ENCODE assay signal across 1 cellular context in the genomic region with DNA sequence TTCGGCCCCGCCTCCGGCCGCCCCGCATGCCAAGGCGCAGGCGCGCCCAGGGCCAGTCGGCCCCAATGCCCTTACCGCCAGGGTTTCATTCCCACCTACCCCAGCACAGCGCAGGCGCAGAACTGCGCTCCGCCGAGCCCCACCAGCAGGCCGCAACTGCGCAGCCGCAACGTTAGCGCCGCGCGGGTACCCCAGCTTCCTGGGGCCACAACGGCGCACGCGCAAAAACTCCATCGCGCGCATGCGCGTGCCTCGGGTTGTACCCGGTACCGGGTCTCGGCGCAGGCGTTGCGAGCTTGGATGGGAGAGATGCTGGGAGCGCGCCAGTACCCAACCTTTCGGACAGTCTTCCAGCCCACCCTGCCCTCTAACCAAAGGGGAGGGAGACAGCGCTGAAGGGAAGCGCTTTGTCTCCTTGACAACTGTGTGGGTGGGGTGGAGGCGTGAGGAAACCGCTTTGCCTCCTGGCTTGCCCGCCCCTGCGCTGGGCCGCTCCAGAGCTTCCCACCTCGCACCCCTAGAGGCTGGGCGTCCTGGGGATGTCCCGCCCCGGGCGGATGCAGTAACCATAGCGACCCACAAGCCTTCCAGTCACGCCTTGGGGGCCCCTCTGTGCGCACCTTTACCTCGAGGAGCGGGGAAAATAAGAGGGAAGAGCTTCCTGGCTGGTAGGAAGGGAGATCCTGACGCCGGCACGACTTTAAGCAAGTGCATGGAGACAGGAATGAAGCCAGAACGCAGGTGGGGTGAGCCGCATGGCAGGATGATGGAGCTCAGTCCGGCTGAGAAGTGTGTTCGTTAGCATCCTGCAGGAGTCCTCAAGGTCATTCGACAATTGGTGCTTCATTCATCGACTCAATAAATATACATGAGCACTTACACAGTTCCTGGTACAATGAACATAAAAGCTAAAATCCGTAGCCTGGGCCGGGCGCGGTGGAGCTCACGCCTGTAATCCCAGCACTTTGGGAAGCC.
A peak's percentile ranks its signal among the peaks of the same experiment; 100 is the strongest.
TF ChIP-seq lines count a peak whose summit lies in the region.

No MANE protein-coding gene starts in this region.

TF ChIP-seq in K562, 482 proteins besides CTCF, POLR2A, EP300 and RAD21 (continued from another document and continues in another):
- TF ChIP-seq, protein P1, sequence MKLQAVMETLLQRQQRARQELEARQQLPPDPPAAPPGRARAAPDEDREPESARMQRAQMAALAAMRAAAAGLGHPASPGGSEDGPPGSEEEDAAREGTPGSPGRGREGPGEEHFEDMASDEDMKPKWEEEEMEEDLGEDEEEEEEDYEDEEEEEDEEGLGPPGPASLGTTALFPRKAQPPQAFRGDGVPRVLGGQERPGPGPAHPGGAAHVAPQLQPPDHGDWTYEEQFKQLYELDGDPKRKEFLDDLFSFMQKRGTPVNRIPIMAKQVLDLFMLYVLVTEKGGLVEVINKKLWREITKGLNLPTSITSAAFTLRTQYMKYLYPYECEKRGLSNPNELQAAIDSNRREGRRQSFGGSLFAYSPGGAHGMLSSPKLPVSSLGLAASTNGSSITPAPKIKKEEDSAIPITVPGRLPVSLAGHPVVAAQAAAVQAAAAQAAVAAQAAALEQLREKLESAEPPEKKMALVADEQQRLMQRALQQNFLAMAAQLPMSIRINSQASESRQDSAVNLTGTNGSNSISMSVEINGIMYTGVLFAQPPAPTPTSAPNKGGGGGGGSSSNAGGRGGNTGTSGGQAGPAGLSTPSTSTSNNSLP (IDR thresholded peaks at IDR 0.05; ENCODE audit: borderline replicate concordance, low read depth, low read length): no peak
- TF ChIP-seq, protein P2, sequence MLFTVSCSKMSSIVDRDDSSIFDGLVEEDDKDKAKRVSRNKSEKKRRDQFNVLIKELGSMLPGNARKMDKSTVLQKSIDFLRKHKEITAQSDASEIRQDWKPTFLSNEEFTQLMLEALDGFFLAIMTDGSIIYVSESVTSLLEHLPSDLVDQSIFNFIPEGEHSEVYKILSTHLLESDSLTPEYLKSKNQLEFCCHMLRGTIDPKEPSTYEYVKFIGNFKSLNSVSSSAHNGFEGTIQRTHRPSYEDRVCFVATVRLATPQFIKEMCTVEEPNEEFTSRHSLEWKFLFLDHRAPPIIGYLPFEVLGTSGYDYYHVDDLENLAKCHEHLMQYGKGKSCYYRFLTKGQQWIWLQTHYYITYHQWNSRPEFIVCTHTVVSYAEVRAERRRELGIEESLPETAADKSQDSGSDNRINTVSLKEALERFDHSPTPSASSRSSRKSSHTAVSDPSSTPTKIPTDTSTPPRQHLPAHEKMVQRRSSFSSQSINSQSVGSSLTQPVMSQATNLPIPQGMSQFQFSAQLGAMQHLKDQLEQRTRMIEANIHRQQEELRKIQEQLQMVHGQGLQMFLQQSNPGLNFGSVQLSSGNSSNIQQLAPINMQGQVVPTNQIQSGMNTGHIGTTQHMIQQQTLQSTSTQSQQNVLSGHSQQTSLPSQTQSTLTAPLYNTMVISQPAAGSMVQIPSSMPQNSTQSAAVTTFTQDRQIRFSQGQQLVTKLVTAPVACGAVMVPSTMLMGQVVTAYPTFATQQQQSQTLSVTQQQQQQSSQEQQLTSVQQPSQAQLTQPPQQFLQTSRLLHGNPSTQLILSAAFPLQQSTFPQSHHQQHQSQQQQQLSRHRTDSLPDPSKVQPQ (CRISPR knock-in tag; IDR thresholded peaks at IDR 0.05; ENCODE audit: borderline replicate concordance): no peak
- 0 out of 2 replicates have a peak, but pooled peaks have one; percentile 14 for TF ChIP-seq TEAD4 (IDR thresholded peaks at IDR 0.05; ENCODE audit: low read length)
- TF ChIP-seq TEAD4 (CRISPR knock-in tag; IDR thresholded peaks at IDR 0.05; ENCODE audit: borderline replicate concordance): no peak
- TF ChIP-seq, protein P3, sequence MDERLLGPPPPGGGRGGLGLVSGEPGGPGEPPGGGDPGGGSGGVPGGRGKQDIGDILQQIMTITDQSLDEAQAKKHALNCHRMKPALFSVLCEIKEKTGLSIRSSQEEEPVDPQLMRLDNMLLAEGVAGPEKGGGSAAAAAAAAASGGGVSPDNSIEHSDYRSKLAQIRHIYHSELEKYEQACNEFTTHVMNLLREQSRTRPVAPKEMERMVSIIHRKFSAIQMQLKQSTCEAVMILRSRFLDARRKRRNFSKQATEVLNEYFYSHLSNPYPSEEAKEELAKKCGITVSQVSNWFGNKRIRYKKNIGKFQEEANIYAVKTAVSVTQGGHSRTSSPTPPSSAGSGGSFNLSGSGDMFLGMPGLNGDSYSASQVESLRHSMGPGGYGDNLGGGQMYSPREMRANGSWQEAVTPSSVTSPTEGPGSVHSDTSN (CRISPR knock-in tag; IDR thresholded peaks at IDR 0.05; ENCODE audit: low read depth): no peak
- TF ChIP-seq, protein P3 (tag; conservative IDR thresholded peaks at IDR 0.05; ENCODE audit: low read depth): no peak
- TF ChIP-seq, protein P4, sequence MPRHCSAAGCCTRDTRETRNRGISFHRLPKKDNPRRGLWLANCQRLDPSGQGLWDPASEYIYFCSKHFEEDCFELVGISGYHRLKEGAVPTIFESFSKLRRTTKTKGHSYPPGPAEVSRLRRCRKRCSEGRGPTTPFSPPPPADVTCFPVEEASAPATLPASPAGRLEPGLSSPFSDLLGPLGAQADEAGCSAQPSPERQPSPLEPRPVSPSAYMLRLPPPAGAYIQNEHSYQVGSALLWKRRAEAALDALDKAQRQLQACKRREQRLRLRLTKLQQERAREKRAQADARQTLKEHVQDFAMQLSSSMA (CRISPR knock-in tag; IDR thresholded peaks at IDR 0.05): no peak
- no peak for TF ChIP-seq ZSCAN29 (IDR thresholded peaks at IDR 0.05)
- TF ChIP-seq, protein P5, sequence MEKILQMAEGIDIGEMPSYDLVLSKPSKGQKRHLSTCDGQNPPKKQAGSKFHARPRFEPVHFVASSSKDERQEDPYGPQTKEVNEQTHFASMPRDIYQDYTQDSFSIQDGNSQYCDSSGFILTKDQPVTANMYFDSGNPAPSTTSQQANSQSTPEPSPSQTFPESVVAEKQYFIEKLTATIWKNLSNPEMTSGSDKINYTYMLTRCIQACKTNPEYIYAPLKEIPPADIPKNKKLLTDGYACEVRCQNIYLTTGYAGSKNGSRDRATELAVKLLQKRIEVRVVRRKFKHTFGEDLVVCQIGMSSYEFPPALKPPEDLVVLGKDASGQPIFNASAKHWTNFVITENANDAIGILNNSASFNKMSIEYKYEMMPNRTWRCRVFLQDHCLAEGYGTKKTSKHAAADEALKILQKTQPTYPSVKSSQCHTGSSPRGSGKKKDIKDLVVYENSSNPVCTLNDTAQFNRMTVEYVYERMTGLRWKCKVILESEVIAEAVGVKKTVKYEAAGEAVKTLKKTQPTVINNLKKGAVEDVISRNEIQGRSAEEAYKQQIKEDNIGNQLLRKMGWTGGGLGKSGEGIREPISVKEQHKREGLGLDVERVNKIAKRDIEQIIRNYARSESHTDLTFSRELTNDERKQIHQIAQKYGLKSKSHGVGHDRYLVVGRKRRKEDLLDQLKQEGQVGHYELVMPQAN (IDR thresholded peaks at IDR 0.05; ENCODE audit: borderline replicate concordance): no peak
- TF ChIP-seq NCOA4 (IDR thresholded peaks at IDR 0.05; ENCODE audit: partially characterized antibody): no peak
- TF ChIP-seq STAT5B (CRISPR knock-in tag; IDR thresholded peaks at IDR 0.05): no peak
- TF ChIP-seq NFXL1 (CRISPR knock-in tag; IDR thresholded peaks at IDR 0.05): no peak
- TF ChIP-seq, protein P6, sequence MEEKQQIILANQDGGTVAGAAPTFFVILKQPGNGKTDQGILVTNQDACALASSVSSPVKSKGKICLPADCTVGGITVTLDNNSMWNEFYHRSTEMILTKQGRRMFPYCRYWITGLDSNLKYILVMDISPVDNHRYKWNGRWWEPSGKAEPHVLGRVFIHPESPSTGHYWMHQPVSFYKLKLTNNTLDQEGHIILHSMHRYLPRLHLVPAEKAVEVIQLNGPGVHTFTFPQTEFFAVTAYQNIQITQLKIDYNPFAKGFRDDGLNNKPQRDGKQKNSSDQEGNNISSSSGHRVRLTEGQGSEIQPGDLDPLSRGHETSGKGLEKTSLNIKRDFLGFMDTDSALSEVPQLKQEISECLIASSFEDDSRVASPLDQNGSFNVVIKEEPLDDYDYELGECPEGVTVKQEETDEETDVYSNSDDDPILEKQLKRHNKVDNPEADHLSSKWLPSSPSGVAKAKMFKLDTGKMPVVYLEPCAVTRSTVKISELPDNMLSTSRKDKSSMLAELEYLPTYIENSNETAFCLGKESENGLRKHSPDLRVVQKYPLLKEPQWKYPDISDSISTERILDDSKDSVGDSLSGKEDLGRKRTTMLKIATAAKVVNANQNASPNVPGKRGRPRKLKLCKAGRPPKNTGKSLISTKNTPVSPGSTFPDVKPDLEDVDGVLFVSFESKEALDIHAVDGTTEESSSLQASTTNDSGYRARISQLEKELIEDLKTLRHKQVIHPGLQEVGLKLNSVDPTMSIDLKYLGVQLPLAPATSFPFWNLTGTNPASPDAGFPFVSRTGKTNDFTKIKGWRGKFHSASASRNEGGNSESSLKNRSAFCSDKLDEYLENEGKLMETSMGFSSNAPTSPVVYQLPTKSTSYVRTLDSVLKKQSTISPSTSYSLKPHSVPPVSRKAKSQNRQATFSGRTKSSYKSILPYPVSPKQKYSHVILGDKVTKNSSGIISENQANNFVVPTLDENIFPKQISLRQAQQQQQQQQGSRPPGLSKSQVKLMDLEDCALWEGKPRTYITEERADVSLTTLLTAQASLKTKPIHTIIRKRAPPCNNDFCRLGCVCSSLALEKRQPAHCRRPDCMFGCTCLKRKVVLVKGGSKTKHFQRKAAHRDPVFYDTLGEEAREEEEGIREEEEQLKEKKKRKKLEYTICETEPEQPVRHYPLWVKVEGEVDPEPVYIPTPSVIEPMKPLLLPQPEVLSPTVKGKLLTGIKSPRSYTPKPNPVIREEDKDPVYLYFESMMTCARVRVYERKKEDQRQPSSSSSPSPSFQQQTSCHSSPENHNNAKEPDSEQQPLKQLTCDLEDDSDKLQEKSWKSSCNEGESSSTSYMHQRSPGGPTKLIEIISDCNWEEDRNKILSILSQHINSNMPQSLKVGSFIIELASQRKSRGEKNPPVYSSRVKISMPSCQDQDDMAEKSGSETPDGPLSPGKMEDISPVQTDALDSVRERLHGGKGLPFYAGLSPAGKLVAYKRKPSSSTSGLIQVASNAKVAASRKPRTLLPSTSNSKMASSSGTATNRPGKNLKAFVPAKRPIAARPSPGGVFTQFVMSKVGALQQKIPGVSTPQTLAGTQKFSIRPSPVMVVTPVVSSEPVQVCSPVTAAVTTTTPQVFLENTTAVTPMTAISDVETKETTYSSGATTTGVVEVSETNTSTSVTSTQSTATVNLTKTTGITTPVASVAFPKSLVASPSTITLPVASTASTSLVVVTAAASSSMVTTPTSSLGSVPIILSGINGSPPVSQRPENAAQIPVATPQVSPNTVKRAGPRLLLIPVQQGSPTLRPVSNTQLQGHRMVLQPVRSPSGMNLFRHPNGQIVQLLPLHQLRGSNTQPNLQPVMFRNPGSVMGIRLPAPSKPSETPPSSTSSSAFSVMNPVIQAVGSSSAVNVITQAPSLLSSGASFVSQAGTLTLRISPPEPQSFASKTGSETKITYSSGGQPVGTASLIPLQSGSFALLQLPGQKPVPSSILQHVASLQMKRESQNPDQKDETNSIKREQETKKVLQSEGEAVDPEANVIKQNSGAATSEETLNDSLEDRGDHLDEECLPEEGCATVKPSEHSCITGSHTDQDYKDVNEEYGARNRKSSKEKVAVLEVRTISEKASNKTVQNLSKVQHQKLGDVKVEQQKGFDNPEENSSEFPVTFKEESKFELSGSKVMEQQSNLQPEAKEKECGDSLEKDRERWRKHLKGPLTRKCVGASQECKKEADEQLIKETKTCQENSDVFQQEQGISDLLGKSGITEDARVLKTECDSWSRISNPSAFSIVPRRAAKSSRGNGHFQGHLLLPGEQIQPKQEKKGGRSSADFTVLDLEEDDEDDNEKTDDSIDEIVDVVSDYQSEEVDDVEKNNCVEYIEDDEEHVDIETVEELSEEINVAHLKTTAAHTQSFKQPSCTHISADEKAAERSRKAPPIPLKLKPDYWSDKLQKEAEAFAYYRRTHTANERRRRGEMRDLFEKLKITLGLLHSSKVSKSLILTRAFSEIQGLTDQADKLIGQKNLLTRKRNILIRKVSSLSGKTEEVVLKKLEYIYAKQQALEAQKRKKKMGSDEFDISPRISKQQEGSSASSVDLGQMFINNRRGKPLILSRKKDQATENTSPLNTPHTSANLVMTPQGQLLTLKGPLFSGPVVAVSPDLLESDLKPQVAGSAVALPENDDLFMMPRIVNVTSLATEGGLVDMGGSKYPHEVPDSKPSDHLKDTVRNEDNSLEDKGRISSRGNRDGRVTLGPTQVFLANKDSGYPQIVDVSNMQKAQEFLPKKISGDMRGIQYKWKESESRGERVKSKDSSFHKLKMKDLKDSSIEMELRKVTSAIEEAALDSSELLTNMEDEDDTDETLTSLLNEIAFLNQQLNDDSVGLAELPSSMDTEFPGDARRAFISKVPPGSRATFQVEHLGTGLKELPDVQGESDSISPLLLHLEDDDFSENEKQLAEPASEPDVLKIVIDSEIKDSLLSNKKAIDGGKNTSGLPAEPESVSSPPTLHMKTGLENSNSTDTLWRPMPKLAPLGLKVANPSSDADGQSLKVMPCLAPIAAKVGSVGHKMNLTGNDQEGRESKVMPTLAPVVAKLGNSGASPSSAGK (IDR thresholded peaks at IDR 0.05): no peak
- no peak for TF ChIP-seq SRSF1 (IDR thresholded peaks at IDR 0.05; ENCODE audit: low read depth, low read length)
- TF ChIP-seq ILK (tag; IDR thresholded peaks at IDR 0.05; ENCODE audit: borderline replicate concordance, low read depth): no peak
- 0 out of 2 replicates have a peak, but pooled peaks have one; percentile 76 for TF ChIP-seq ZFPM2 (CRISPR knock-in tag; IDR thresholded peaks at IDR 0.05)
- 0 out of 2 replicates have a peak, but pooled peaks have one; percentile 2 for TF ChIP-seq JUND (IDR thresholded peaks at IDR 0.05; ENCODE audit: borderline replicate concordance, low read depth, low read length)
- no peak for TF ChIP-seq JUND (tag; IDR thresholded peaks at IDR 0.05; ENCODE audit: borderline replicate concordance, low read depth, low read length)
- peak; percentile 17; the same call in 1 of the 2 replicates for TF ChIP-seq ZKSCAN1 (IDR thresholded peaks at IDR 0.05; ENCODE audit: low read depth, low read length)
- TF ChIP-seq, protein P7, sequence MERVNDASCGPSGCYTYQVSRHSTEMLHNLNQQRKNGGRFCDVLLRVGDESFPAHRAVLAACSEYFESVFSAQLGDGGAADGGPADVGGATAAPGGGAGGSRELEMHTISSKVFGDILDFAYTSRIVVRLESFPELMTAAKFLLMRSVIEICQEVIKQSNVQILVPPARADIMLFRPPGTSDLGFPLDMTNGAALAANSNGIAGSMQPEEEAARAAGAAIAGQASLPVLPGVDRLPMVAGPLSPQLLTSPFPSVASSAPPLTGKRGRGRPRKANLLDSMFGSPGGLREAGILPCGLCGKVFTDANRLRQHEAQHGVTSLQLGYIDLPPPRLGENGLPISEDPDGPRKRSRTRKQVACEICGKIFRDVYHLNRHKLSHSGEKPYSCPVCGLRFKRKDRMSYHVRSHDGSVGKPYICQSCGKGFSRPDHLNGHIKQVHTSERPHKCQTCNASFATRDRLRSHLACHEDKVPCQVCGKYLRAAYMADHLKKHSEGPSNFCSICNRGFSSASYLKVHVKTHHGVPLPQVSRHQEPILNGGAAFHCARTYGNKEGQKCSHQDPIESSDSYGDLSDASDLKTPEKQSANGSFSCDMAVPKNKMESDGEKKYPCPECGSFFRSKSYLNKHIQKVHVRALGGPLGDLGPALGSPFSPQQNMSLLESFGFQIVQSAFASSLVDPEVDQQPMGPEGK (CRISPR knock-in tag; IDR thresholded peaks at IDR 0.05; ENCODE audit: borderline replicate concordance): no peak
- TF ChIP-seq ZFX (CRISPR knock-in tag; IDR thresholded peaks at IDR 0.05): no peak; the same call in none of the 2 replicates
- TF ChIP-seq KDM1A (IDR thresholded peaks at IDR 0.05): peak; percentile 85 to 94
- TF ChIP-seq HDAC1 (IDR thresholded peaks at IDR 0.05): peak in 1 of 2 experiments; percentile 81; a peak in 2 of 4 replicates
